ENCODE assay signal across 15 cellular contexts in the genomic region with DNA sequence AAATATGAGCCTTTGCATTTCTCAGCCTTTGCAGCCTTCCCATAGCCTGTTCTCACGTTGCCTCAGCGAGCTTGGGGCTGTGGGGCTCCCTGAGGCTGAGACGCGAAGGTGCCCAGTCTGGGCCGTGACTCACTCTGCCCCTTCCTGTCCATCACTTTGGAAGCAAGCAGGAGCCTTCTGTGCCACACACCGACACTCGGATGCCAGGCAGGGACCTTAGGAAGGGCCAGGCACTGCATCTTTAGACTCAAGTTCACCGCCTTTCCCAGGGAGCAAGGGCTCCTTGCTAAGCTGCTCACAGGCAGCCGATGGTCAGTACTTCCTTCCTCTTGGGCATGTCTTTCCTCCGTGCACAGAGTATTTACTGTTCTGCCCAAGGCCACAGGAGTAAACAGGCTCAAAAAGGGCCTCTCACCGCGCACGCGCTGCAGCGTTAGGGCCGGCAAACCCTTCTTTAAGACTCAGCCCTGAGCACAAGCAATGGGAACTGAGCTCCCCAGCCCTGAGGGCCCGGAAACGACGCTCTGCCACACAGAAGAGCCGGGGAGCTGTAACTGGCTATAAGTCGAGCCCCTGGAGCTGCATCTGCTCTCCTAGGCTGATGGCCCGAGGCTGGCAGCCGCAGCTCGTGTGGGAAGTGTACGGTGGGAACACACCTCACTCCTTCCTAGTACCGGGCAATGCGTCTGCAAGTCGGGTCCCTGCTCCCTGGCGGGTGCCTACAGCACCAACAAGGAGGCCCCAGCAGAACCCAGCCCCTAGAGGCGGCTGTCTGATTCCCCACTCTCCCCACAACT. TPM values are rescaled to one million over a fixed set of nuclear protein-coding genes. Genes with fewer than 3 reads are reported as not detected.
DNase-seq lines count a peak whose midpoint lies in the region; ATAC-seq, FAIRE-seq and TF ChIP-seq lines count a peak whose summit lies in the region.
"Had no signal": no experiment of that assay in that cellular context is flagged by ENCODE, and none has a peak within 500 bp of the region (broad histone marks: within the 10 kb centered on the region; RNA-seq: fewer than 3 reads in every experiment).

No MANE protein-coding gene starts in this region.

- DNase-seq in Right ventricle myocardium superior (peak; percentile 39), left cardiac atrium (no peak), dermis blood vessel endothelial cell (peak; percentile 71), vagina (ENCODE audit: extremely low spot score in 2 of 2) (no peak), GM19239 (ENCODE audit: insufficient read length, low spot score) (no peak), MG63 (no peak)
- DNase-seq in effector CD8-positive, alpha-beta T cell (lab: John Stamatoyannopoulos, UW), result no peak
- DNase-seq: activated naive CD4-positive, alpha-beta T cell treated with anti-CD3 and anti-CD28 coated beads, Interleukin-2, amount 50 U/mL, for 16 hours; cortex of kidney; islet precursor cell; naive B cell; OCI-M1; T-helper 9 cell; trophoblast cell had no signal

- no peaks in the 10 kb centered on the region for H3K9me3 ChIP-seq in mesodermal cell (ENCODE audit: control insufficient read depth, low read length)
- H3K9me3 ChIP-seq in vagina, result no peaks in the 10 kb centered on the region
- no peaks in the 10 kb centered on the region for H3K9me3 ChIP-seq in MG63

- H3K36me3 ChIP-seq in mesodermal cell (ENCODE audit: control insufficient read depth, insufficient read depth, low read length) (peaks cover 72% of the 10 kb centered on the region), vagina (peaks cover 0 to 59% of the 10 kb centered on the region in 2 donors), MG63 (peaks cover 22% of the 10 kb centered on the region)

- H3K27ac ChIP-seq in mesodermal cell (ENCODE audit: low read depth, low read length, severe bottlenecking) (peak overlapping the region; percentile 41), vagina (peak overlapping the region; percentile 51)

- no peak for TF ChIP-seq POLR2A in vagina (IDR thresholded peaks at IDR 0.05)

- intact Hi-C loops in Right ventricle myocardium superior (cut with DNase I), result loop anchor here (5.0 kb wide), 1 partner anchor 43 kb away; no protein-coding TSS in a partner anchor
- intact Hi-C loops in left cardiac atrium (cut with DNase I), result loop anchor here (2.0 to 5.0 kb wide), 2 partner anchors 43 to 53 kb away; no protein-coding TSS in a partner anchor
- intact Hi-C loops in vagina (cut with DNase I), result no loop called here

- H3K4me3 ChIP-seq in mesodermal cell (ENCODE audit: extremely low read depth, insufficient read depth, low read length, poor library complexity, severe bottlenecking), result no peak overlapping the region
- H3K4me3 ChIP-seq in vagina, result no peak overlapping the region
- H3K4me3 ChIP-seq in MG63, result no peak overlapping the region

- FAIRE-seq in GM19239 (lab: Jason Lieb, UNC), result no peak

- ATAC-seq in Right ventricle myocardium superior (ENCODE audit: poor library complexity), result no peak
- ATAC-seq in left cardiac atrium, result no peak

- WGBS in mesodermal cell (ENCODE audit: insufficient coverage in 2 of 2), 2 experiments, result 89 to 90% methylated on average over 25 to 30 of the region's 30 CpGs

- no peaks in the 10 kb centered on the region for H3K27me3 ChIP-seq in vagina
- no peaks in the 10 kb centered on the region for H3K27me3 ChIP-seq in MG63

- TF ChIP-seq CTCF in vagina (IDR thresholded peaks at IDR 0.05), result no peak

- peaks cover 40% of the 10 kb centered on the region for H3K4me1 ChIP-seq in mesodermal cell (ENCODE audit: control insufficient read depth, insufficient read depth, low read length, poor library complexity, severe bottlenecking)
- peaks cover 81% of the 10 kb centered on the region for H3K4me1 ChIP-seq in vagina

RNA-seq across cellular contexts. Expression of a gene that starts 7.2 kb away (rescaled TPM):
- total RNA-seq in Right ventricle myocardium superior, result 17.1 TPM
- total RNA-seq in left cardiac atrium, result 10 to 100 TPM; 13.2 to 15.6 TPM
- 22.3 and 22.4 TPM in 2 replicates for total RNA-seq in dermis blood vessel endothelial cell
- polyA plus RNA-seq in mesodermal cell (2013, experiment 1 of 2), result 14.5 TPM
- 13.0 TPM for polyA plus RNA-seq in mesodermal cell (2013, experiment 2 of 2)
- 8.8 TPM for total RNA-seq in vagina
- 16.0 and 22.8 TPM in 2 replicates for total RNA-seq in MG63 (2014; rRNA removed; shearing (Covaris generic); ENCODE audit: low replicate concordance)

RNA-seq across cellular contexts. Expression of a gene that starts 24.6 kb away (rescaled TPM):
- total RNA-seq in Right ventricle myocardium superior, result 20.2 TPM
- 10 to 100 TPM; 16.7 to 20.8 TPM for total RNA-seq in left cardiac atrium
- total RNA-seq in dermis blood vessel endothelial cell, result 123 and 138 TPM in 2 replicates
- 78.8 TPM for polyA plus RNA-seq in mesodermal cell (2013, experiment 1 of 2)
- polyA plus RNA-seq in mesodermal cell (2013, experiment 2 of 2), result 76.4 TPM
- 51.6 TPM for total RNA-seq in vagina
- 95.7 and 100 TPM in 2 replicates for total RNA-seq in MG63 (2014; rRNA removed; shearing (Covaris generic); ENCODE audit: low replicate concordance)

Comparison
In these comparisons a context has a peak if more than half of its experiments do, and no peak if none do; other contexts are left out.
1. DNase-seq: peak in Right ventricle myocardium superior (single experiment) and dermis blood vessel endothelial cell (single experiment); none in left cardiac atrium (single experiment), vagina (0 of 2), GM19239 (single experiment), effector CD8-positive, alpha-beta T cell (single experiment) and MG63 (single experiment).